In genomic region chr1:65148548-65149390, GRCh38 we compare ENCODE assay signal across 8 cellular contexts. TPM values are rescaled to one million over a fixed set of nuclear protein-coding genes. Genes with fewer than 3 reads are reported as not detected.
DNase-seq lines count a peak whose midpoint lies in the region; ATAC-seq and TF ChIP-seq lines count a peak whose summit lies in the region.

No MANE protein-coding gene starts in this region.

- no peaks in the 10 kb centered on the region for H3K9me3 ChIP-seq in RWPE2 (ENCODE audit: severe bottlenecking)
- H3K9me3 ChIP-seq in iPS-15b (ENCODE audit: control insufficient read depth, insufficient read depth, low read length): no peaks in the 10 kb centered on the region
- no peaks in the 10 kb centered on the region for H3K9me3 ChIP-seq in skeletal muscle tissue (ENCODE audit: control insufficient read depth in 3 of 3, low read length in 3 of 3)

- H3K4me1 ChIP-seq in RWPE2 (ENCODE audit: insufficient read depth, poor library complexity, severe bottlenecking): peaks cover 6% of the 10 kb centered on the region
- peaks cover 21% of the 10 kb centered on the region for H3K4me1 ChIP-seq in iPS-15b (ENCODE audit: control insufficient read depth, insufficient read depth, low read length)
- H3K4me1 ChIP-seq in skeletal muscle tissue (ENCODE audit: control insufficient read depth in 3 of 3, insufficient read depth in 3 of 3, low read length in 3 of 3): peaks cover 7 to 13% (median 9%) of the 10 kb centered on the region in 3 donors

- peak; percentile 43 for ATAC-seq in GM19372 (IDR thresholded peaks at IDR 0.05; ENCODE audit: low read depth, unreplicated experiment)
- ATAC-seq in HG03442 (IDR thresholded peaks at IDR 0.05; ENCODE audit: unreplicated experiment): peak; percentile 51
- ATAC-seq in RWPE2 (ENCODE audit: low read depth): peak; percentile 61

- CTCF ChIA-PET in Calu3 (lab: Charles Lee): interaction anchor here (0.7 to 1.7 kb wide), 4 partner anchors 26 to 60 kb away, joined by 3 to 5 read pairs (median 4); no protein-coding TSS in a partner anchor

- H3K36me3 ChIP-seq in RWPE2 (ENCODE audit: low read depth) (peaks cover 17% of the 10 kb centered on the region), iPS-15b (ENCODE audit: control insufficient read depth, insufficient read depth, low read length) (no peaks in the 10 kb centered on the region), skeletal muscle tissue (ENCODE audit: control insufficient read depth in 3 of 3, insufficient read depth in 3 of 3, low read length in 3 of 3) (no peaks in the 10 kb centered on the region)

- no peaks in the 10 kb centered on the region for H3K27me3 ChIP-seq in RWPE2 (ENCODE audit: insufficient read depth, poor library complexity, severe bottlenecking)
- peaks cover 46% of the 10 kb centered on the region for H3K27me3 ChIP-seq in iPS-15b (ENCODE audit: control insufficient read depth, insufficient read depth, low read length)
- peaks cover 4 to 29% (median 13%) of the 10 kb centered on the region in 3 donors for H3K27me3 ChIP-seq in skeletal muscle tissue (ENCODE audit: control insufficient read depth in 3 of 3, insufficient read depth in 3 of 3, low read length in 3 of 3)

- no peak overlapping the region for H3K27ac Mint-ChIP-seq in Calu3 (ENCODE audit: unreplicated experiment)

- peaks cover 56% of the 10 kb centered on the region for H3K4me1 Mint-ChIP-seq in Calu3 (ENCODE audit: low read depth, unreplicated experiment)

- H3K9me3 Mint-ChIP-seq in Calu3 (ENCODE audit: low read depth, unreplicated experiment): no peaks in the 10 kb centered on the region

- H3K27me3 Mint-ChIP-seq in Calu3 (ENCODE audit: unreplicated experiment): no peaks in the 10 kb centered on the region

- H3K4me3 Mint-ChIP-seq in Calu3 (ENCODE audit: low read depth, unreplicated experiment): peak overlapping the region; percentile 87

- BruUV-seq in Calu3 (replicated peaks; lab: Mats Ljungman, UMichigan): no TSS peak

- H3K4me3 ChIP-seq in RWPE2 (ENCODE audit: severe bottlenecking): peak overlapping the region; percentile 59
- peak overlapping the region; percentile 43 for H3K4me3 ChIP-seq in astrocyte of the spinal cord (ENCODE audit: low read depth, low read length)
- peak overlapping the region; percentile 71 for H3K4me3 ChIP-seq in iPS-15b (ENCODE audit: low read depth, low read length)
- H3K4me3 ChIP-seq in skeletal muscle tissue (ENCODE audit: low read length in 3 of 3): peak overlapping the region; percentile 51 to 69 (median 67)

- intact Hi-C loops in Calu3 (cut with micrococcal nuclease; ENCODE audit: unreplicated experiment): no loop called here

- peaks cover 40% of the 10 kb centered on the region for H3K36me3 Mint-ChIP-seq in Calu3 (ENCODE audit: insufficient read depth, unreplicated experiment)

- peak overlapping the region; percentile 80 for H3K27ac ChIP-seq in RWPE2 (ENCODE audit: poor library complexity, severe bottlenecking)
- peak overlapping the region; percentile 69 for H3K27ac ChIP-seq in skeletal muscle tissue (ENCODE audit: low read depth, low read length)

- no peak for TF ChIP-seq CTCF in Calu3 (IDR thresholded peaks at IDR 0.05; ENCODE audit: unreplicated experiment)
- no peak for TF ChIP-seq CTCF in RWPE2 (IDR thresholded peaks at IDR 0.05; ENCODE audit: poor library complexity, severe bottlenecking)
- no peak for TF ChIP-seq CTCF in astrocyte of the spinal cord (IDR thresholded peaks at IDR 0.05; ENCODE audit: low read depth, low read length)

- peak overlapping the region; percentile 54 for H3K9ac ChIP-seq in iPS-15b (ENCODE audit: low read depth, low read length)
- peak overlapping the region in 2 of 3 donors; percentile 59 to 74 for H3K9ac ChIP-seq in skeletal muscle tissue (ENCODE audit: low read depth in 1 of 3, low read length in 3 of 3)

- in situ Hi-C loops in astrocyte of the spinal cord (cut with HindIII; ENCODE audit: low sequenced_read_pairs): no loop called here

- DNase-seq in Calu3: peak; percentile 50
- DNase-seq in RWPE2 (ENCODE audit: low spot score): peak; percentile 69
- peak; percentile 49 for DNase-seq in astrocyte of the spinal cord (ENCODE audit: low read depth, low spot score)
- DNase-seq in NK-92 treated with Interleukin-12 subunit alpha and Interleukin-12 subunit beta, amount 100 ng/mL, for 24 hours (lab: John Stamatoyannopoulos, UW): no peak

RNA-seq across cellular contexts. Expression of gene AK4, which starts 0.8 kb away (rescaled TPM):
- total RNA-seq in Calu3 (2022): 39.6 and 49.9 TPM in 2 replicates
- 6.8 TPM for total RNA-seq in skeletal muscle tissue
